8 cellular contexts compared by ENCODE assay signal in genomic region chr15:89760303-89761008, GRCh38. TPM values are rescaled to one million over a fixed set of nuclear protein-coding genes. Genes with fewer than 3 reads are reported as not detected.
DNase-seq lines count a peak whose midpoint lies in the region; ATAC-seq, FAIRE-seq and TF ChIP-seq lines count a peak whose summit lies in the region.

No MANE protein-coding gene starts in this region.

- H3K27ac Mint-ChIP-seq in activated T-helper 17 cell treated with anti-CD3 and anti-CD28 coated beads, Interleukin-2, amount 50 U/mL, for 72 hours, result no peak overlapping the region

- no peak overlapping the region for H3K27ac ChIP-seq in tibial artery

- H3K9me3 Mint-ChIP-seq in activated T-helper 17 cell treated with anti-CD3 and anti-CD28 coated beads, Interleukin-2, amount 50 U/mL, for 72 hours, result no peaks in the 10 kb centered on the region

- TF ChIP-seq CTCF in foreskin fibroblast (IDR thresholded peaks at IDR 0.05; ENCODE audit: low read depth, low read length) (peak; percentile 98), tibial artery (IDR thresholded peaks at IDR 0.05) (peak; percentile 96 to 97)

- no peaks in the 10 kb centered on the region for H3K27me3 Mint-ChIP-seq in activated T-helper 17 cell treated with anti-CD3 and anti-CD28 coated beads, Interleukin-2, amount 50 U/mL, for 72 hours

- no peaks in the 10 kb centered on the region for H3K4me1 Mint-ChIP-seq in activated T-helper 17 cell treated with anti-CD3 and anti-CD28 coated beads, Interleukin-2, amount 50 U/mL, for 72 hours

- no peak for FAIRE-seq in RCC 7860 (lab: Jason Lieb, UNC)

- H3K4me3 ChIP-seq in foreskin fibroblast (ENCODE audit: low read depth in 1 of 2, low read length in 2 of 2), result no peak overlapping the region
- no peak overlapping the region for H3K4me3 ChIP-seq in tibial artery

- intact Hi-C loops in tibial artery (cut with DNase I; ENCODE audit: low total_unique reads), result loop anchor here (2.0 kb wide), 1 partner anchor 116 kb away; no protein-coding TSS in a partner anchor

- DNase-seq in NCI-H2171 treated with DMSO at 0.1 percent for 48 hours (lab: John Stamatoyannopoulos, UW) (peak; percentile 19), NCI-H2171 (lab: John Stamatoyannopoulos, UW) (no peak), RCC 7860 (ENCODE audit: low spot score) (peak; percentile 38), foreskin fibroblast (peak; percentile 49 to 87), nucleus accumbens (lab: John Stamatoyannopoulos, UW) (peak in 42 of 56 donors; percentile 9 to 87 (median 39)), tibial artery (peak; percentile 79 to 85)

- H3K4me3 Mint-ChIP-seq in activated T-helper 17 cell treated with anti-CD3 and anti-CD28 coated beads, Interleukin-2, amount 50 U/mL, for 72 hours, result no peak overlapping the region

- peak; percentile 56 for ATAC-seq in HG03520 (IDR thresholded peaks at IDR 0.05; ENCODE audit: unreplicated experiment)
- ATAC-seq in activated T-helper 17 cell treated with anti-CD3 and anti-CD28 coated beads, Interleukin-2, amount 50 U/mL, for 72 hours (replicated peaks), result peak; percentile 89

- no peaks in the 10 kb centered on the region for H3K36me3 Mint-ChIP-seq in activated T-helper 17 cell treated with anti-CD3 and anti-CD28 coated beads, Interleukin-2, amount 50 U/mL, for 72 hours (ENCODE audit: low read depth)

- H3K36me3 ChIP-seq in tibial artery, result no peaks in the 10 kb centered on the region

- peaks cover 0 to 18% (median 0%) of the 10 kb centered on the region in 4 donors for H3K4me1 ChIP-seq in tibial artery

- H3K9me3 ChIP-seq in tibial artery, result no peaks in the 10 kb centered on the region

- H3K27me3 ChIP-seq in tibial artery, result peaks cover 0 to 11% of the 10 kb centered on the region in 2 donors

RNA-seq across cellular contexts. Expression of gene MESP1, which starts 9.4 kb away (rescaled TPM):
- total RNA-seq in activated T-helper 17 cell treated with anti-CD3 and anti-CD28 coated beads, Interleukin-2, amount 50 U/mL, for 72 hours, result 1 to 10 TPM; 2.1 to 3.7 TPM

RNA-seq across cellular contexts. Expression of gene MESP2, which starts 15.7 kb away (rescaled TPM):
- total RNA-seq in activated T-helper 17 cell treated with anti-CD3 and anti-CD28 coated beads, Interleukin-2, amount 50 U/mL, for 72 hours, result under 1 TPM in 1 of 2 donors, not detected in 1; 0.15 TPM

RNA-seq across cellular contexts. Expression of gene ANPEP, which starts 54.2 kb away (rescaled TPM):
- total RNA-seq in activated T-helper 17 cell treated with anti-CD3 and anti-CD28 coated beads, Interleukin-2, amount 50 U/mL, for 72 hours, result under 1 TPM; 0.19 to 0.45 TPM
